In genomic region chr2:68692511-68692910, GRCh38 we compare ENCODE assay signal across 1 cellular context.
TF ChIP-seq lines count a peak whose summit lies in the region.

No MANE protein-coding gene starts in this region.

TF ChIP-seq in GM12878, 131 proteins besides CTCF, POLR2A, EP300 and RAD21:
- TF ChIP-seq YBX1 (IDR thresholded peaks at IDR 0.05) = no peak
- TF ChIP-seq SPI1 (IDR thresholded peaks at IDR 0.05; ENCODE audit: borderline replicate concordance, insufficient read depth, low read depth, low read length) = peak; percentile 46; the same call in 1 of the 2 replicates
